1 cellular context compared by ENCODE assay signal in the genomic region with DNA sequence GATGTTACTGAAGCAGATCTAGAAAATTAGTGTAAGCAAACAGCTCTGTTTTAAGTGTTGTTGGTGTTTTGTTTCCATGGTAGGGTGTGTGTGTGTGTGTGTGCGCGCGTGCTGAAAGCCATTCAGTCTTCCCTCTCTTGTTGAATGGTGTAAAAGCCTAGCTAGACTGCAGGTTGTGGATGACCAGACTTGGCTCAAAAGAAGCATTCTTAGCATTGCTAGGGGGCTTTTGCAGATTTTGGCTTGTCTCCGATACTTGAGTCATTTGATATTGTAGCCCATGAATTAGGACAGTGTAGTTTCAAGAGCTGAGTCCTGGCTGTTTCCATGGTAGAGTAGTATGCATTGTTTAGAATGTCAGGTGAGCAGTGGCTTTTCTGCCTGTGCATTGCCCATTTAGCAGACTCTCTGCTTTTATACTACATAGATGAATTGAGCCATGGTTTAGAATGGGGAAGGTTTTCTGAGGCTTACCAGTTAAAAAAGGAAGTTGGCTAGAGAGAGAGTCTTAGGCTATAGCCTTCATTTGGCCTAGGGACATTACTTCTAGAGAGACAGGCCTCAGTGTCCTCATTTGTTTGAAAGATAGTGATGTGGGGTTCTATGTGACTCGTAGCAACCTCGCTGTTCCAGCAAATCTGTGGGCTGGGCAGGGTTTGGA.
TF ChIP-seq lines count a peak whose summit lies in the region.

No MANE protein-coding gene starts in this region.

TF ChIP-seq in WTC11, 78 proteins besides CTCF, POLR2A, EP300 and RAD21 (continued from another document):
- no peak for TF ChIP-seq ESRRA (CRISPR knock-in tag; IDR thresholded peaks at IDR 0.05; ENCODE audit: borderline replicate concordance)
- TF ChIP-seq, protein P1, sequence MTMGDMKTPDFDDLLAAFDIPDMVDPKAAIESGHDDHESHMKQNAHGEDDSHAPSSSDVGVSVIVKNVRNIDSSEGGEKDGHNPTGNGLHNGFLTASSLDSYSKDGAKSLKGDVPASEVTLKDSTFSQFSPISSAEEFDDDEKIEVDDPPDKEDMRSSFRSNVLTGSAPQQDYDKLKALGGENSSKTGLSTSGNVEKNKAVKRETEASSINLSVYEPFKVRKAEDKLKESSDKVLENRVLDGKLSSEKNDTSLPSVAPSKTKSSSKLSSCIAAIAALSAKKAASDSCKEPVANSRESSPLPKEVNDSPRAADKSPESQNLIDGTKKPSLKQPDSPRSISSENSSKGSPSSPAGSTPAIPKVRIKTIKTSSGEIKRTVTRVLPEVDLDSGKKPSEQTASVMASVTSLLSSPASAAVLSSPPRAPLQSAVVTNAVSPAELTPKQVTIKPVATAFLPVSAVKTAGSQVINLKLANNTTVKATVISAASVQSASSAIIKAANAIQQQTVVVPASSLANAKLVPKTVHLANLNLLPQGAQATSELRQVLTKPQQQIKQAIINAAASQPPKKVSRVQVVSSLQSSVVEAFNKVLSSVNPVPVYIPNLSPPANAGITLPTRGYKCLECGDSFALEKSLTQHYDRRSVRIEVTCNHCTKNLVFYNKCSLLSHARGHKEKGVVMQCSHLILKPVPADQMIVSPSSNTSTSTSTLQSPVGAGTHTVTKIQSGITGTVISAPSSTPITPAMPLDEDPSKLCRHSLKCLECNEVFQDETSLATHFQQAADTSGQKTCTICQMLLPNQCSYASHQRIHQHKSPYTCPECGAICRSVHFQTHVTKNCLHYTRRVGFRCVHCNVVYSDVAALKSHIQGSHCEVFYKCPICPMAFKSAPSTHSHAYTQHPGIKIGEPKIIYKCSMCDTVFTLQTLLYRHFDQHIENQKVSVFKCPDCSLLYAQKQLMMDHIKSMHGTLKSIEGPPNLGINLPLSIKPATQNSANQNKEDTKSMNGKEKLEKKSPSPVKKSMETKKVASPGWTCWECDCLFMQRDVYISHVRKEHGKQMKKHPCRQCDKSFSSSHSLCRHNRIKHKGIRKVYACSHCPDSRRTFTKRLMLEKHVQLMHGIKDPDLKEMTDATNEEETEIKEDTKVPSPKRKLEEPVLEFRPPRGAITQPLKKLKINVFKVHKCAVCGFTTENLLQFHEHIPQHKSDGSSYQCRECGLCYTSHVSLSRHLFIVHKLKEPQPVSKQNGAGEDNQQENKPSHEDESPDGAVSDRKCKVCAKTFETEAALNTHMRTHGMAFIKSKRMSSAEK (CRISPR knock-in tag; IDR thresholded peaks at IDR 0.05; ENCODE audit: borderline replicate concordance) = no peak
- TF ChIP-seq, protein P2, sequence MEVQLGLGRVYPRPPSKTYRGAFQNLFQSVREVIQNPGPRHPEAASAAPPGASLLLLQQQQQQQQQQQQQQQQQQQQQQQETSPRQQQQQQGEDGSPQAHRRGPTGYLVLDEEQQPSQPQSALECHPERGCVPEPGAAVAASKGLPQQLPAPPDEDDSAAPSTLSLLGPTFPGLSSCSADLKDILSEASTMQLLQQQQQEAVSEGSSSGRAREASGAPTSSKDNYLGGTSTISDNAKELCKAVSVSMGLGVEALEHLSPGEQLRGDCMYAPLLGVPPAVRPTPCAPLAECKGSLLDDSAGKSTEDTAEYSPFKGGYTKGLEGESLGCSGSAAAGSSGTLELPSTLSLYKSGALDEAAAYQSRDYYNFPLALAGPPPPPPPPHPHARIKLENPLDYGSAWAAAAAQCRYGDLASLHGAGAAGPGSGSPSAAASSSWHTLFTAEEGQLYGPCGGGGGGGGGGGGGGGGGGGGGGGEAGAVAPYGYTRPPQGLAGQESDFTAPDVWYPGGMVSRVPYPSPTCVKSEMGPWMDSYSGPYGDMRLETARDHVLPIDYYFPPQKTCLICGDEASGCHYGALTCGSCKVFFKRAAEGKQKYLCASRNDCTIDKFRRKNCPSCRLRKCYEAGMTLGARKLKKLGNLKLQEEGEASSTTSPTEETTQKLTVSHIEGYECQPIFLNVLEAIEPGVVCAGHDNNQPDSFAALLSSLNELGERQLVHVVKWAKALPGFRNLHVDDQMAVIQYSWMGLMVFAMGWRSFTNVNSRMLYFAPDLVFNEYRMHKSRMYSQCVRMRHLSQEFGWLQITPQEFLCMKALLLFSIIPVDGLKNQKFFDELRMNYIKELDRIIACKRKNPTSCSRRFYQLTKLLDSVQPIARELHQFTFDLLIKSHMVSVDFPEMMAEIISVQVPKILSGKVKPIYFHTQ (CRISPR knock-in tag; IDR thresholded peaks at IDR 0.05) = no peak
- TF ChIP-seq, protein P3, sequence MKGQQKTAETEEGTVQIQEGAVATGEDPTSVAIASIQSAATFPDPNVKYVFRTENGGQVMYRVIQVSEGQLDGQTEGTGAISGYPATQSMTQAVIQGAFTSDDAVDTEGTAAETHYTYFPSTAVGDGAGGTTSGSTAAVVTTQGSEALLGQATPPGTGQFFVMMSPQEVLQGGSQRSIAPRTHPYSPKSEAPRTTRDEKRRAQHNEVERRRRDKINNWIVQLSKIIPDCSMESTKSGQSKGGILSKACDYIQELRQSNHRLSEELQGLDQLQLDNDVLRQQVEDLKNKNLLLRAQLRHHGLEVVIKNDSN (CRISPR knock-in tag; IDR thresholded peaks at IDR 0.05) = no peak
